ENCODE assay signal across 23 cellular contexts in the genomic region with DNA sequence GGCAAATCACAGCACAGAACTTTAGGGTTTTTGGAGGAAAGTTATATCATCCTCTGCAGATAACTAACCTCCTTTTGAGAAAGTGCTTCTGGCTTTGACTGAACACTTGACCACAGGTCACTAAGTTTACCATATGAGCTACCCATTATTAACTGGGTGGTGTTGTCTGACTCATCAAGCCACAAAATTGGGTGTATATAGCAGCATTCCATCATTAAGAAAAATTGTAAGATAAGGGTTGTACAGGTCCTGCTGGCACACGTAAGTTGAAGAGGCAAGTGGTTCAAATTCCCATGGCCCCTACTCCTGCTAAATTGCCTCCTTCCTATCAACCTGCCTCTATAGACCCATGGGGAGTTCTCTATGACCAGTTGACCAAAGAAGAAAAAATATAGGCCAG.
"Had no signal": no experiment of that assay in that cellular context is flagged by ENCODE, and none has a peak within 500 bp of the region (broad histone marks: within the 10 kb centered on the region; RNA-seq: fewer than 3 reads in every experiment).

No MANE protein-coding gene starts in this region.

- ATAC-seq: activated CD4-positive, alpha-beta T cell treated with anti-CD3 and anti-CD28 coated beads for 36 hours; activated naive CD4-positive, alpha-beta T cell treated with anti-CD3 and anti-CD28 coated beads, Interleukin-2, amount 50 U/mL, for 72 hours; gastrocnemius medialis; heart left ventricle; mucosa of descending colon; stimulated activated naive CD8-positive, alpha-beta T cell treated with anti-CD3 and anti-CD28 coated beads, Interleukin-15, Interleukin-2, amounts not matched to agents 100 U/mL and 50 U/mL, for 24 hours; WTC11 had no signal

- H3K27ac ChIP-seq: adrenal gland, dorsolateral prefrontal cortex, epithelial cell of prostate, gastrocnemius medialis, heart left ventricle, right atrium auricular region, tibial artery, vagina had no signal

- H3K9me3 ChIP-seq: adrenal gland, gastrocnemius medialis, heart left ventricle, mucosa of descending colon, right atrium auricular region, tibial artery, vagina had no signal

- H3K36me3 ChIP-seq: adrenal gland, gastrocnemius medialis, right atrium auricular region, tibial artery, vagina had no signal

- H3K27me3 ChIP-seq: adrenal gland, dorsolateral prefrontal cortex, gastrocnemius medialis, heart left ventricle, right atrium auricular region, tibial artery, vagina had no signal

- DNase-seq: activated CD4-positive, alpha-beta T cell treated with anti-CD3 and anti-CD28 coated beads for 36 hours; activated CD4-positive, alpha-beta T cell treated with anti-CD3 and anti-CD28 coated beads, Interleukin-2, amount 50 U/mL, for 48 hours; activated gamma-delta T cell treated with Interleukin-2 at 50 U/mL for 16 hours; activated T-cell treated with anti-CD3 and anti-CD28 coated beads for 4 hours; adrenal gland; caudate nucleus; dorsolateral prefrontal cortex; endodermal cell; gastrocnemius medialis; heart left ventricle; immature natural killer cell; mesenchymal stem cell; mucosa of descending colon; naive B cell; stimulated activated naive CD8-positive, alpha-beta T cell treated with anti-CD3 and anti-CD28 coated beads, Interleukin-15, Interleukin-2, amounts not matched to agents 100 U/mL and 50 U/mL, for 24 hours; substantia nigra; tibial artery had no signal

- FAIRE-seq: colon had no signal

- H3K4me3 ChIP-seq: adrenal gland, dorsolateral prefrontal cortex, gastrocnemius medialis, heart left ventricle, mucosa of descending colon, right atrium auricular region, tibial artery, vagina had no signal

- H3K4me1 ChIP-seq: adrenal gland, gastrocnemius medialis, heart left ventricle, right atrium auricular region, tibial artery, vagina had no signal
